8 cellular contexts compared by ENCODE assay signal in the genomic region with DNA sequence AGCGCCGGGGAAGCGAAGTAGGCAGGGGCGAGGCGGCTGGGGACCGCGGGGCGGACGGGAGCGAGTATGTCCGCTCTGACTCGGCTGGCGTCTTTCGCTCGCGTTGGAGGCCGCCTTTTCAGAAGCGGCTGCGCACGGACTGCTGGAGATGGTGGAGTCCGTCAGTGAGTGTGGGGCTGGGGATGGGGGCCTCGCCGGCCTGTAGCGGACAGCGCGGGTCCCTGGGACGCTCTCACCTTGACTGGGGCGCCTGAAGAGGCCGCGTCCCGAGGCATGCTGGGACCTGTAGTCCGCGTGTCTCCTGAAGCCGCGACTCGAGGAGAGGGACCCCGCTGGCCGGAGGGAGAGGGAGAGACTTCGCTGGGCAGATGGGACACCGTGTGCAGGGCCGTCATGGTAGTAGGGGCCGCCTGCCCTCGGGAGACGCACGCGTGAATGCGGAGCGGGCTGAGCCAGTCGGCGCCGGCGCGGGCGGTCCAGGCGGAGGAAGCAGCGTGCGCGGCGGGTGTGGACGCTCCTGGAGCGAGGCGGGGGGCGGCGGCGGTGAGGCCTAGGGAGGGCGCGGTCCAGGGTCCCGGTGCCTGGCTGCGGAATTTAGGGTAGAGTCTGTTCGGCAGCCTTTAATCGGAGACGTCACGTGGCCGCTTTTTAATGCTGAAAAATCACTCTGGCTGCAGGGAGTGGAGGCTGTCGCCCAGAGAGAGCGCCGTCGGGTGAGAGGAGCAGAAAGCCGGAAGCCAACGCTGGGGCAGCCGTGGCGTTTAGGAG. TPM values are rescaled to one million over a fixed set of nuclear protein-coding genes. Genes with fewer than 3 reads are reported as not detected.
DNase-seq lines count a peak whose midpoint lies in the region; ATAC-seq and TF ChIP-seq lines count a peak whose summit lies in the region.

A gene (plus strand): TSS at position 30 of the 768 bp plus-strand sequence. CDS start 37 bp downstream, at position 67.

- H3K36me3 ChIP-seq in RWPE2 (ENCODE audit: low read depth) (peaks cover 20% of the 10 kb centered on the region), gastroesophageal sphincter (peaks cover 0 to 30% of the 10 kb centered on the region in 2 donors), neutrophil (no peaks in the 10 kb centered on the region), suprapubic skin (peaks cover 12% of the 10 kb centered on the region)

- H3K9me3 ChIP-seq in RWPE2 (ENCODE audit: severe bottlenecking): no peaks in the 10 kb centered on the region
- no peaks in the 10 kb centered on the region for H3K9me3 ChIP-seq in gastroesophageal sphincter
- no peaks in the 10 kb centered on the region for H3K9me3 ChIP-seq in neutrophil
- H3K9me3 ChIP-seq in suprapubic skin: no peaks in the 10 kb centered on the region

- H3K4me3 ChIP-seq in RWPE2 (ENCODE audit: severe bottlenecking): peak within 1 kb of the TSS; percentile 64
- H3K4me3 ChIP-seq in gastroesophageal sphincter: peak within 1 kb of the TSS; percentile 67 to 92
- H3K4me3 ChIP-seq in neutrophil (ENCODE audit: low read depth in 1 of 2, low read length in 1 of 2): peak within 1 kb of the TSS; percentile 73 to 90
- peak within 1 kb of the TSS; percentile 82 for H3K4me3 ChIP-seq in suprapubic skin

- TF ChIP-seq POLR2A in gastroesophageal sphincter (IDR thresholded peaks at IDR 0.05) (peak; percentile 87 to 95), suprapubic skin (IDR thresholded peaks at IDR 0.05) (peak; percentile 70 to 81)

- peaks cover 42% of the 10 kb centered on the region for H3K4me1 Mint-ChIP-seq in activated naive CD4-positive, alpha-beta T cell treated with anti-CD3 and anti-CD28 coated beads, Interleukin-2, amount 10 ng/mL, durations not matched to agents 7 days and 5 days

- in situ Hi-C loops in G401 (cut with HindIII; ENCODE audit: low sequenced_read_pairs): no loop called here

- H3K4me1 ChIP-seq in RWPE2 (ENCODE audit: insufficient read depth, poor library complexity, severe bottlenecking) (peaks cover 8% of the 10 kb centered on the region), gastroesophageal sphincter (peaks cover 0 to 31% (median 21%) of the 10 kb centered on the region in 3 donors), neutrophil (ENCODE audit: control insufficient read depth in 1 of 2, insufficient read depth in 1 of 2, low read depth in 1 of 2, low read length in 1 of 2) (peaks cover 21 to 22% of the 10 kb centered on the region in 2 experiments), suprapubic skin (peaks cover 22% of the 10 kb centered on the region)

- H3K27me3 Mint-ChIP-seq in activated naive CD4-positive, alpha-beta T cell treated with anti-CD3 and anti-CD28 coated beads, Interleukin-2, amount 10 ng/mL, durations not matched to agents 7 days and 5 days: no peaks in the 10 kb centered on the region

- ATAC-seq in GM21786 (IDR thresholded peaks at IDR 0.05; ENCODE audit: unreplicated experiment): peak; percentile 90
- ATAC-seq in RWPE2 (ENCODE audit: low read depth): peak; percentile 91
- peak; percentile 98 for ATAC-seq in gastroesophageal sphincter

- DNase-seq in G401 (ENCODE audit: low spot score) (peak; percentile 89), KG1 (lab: John Stamatoyannopoulos, UW) (peak; percentile 28), RWPE2 (ENCODE audit: low spot score) (peak; percentile 80), suprapubic skin (ENCODE audit: low spot score in 2 of 2) (peak; percentile 83 to 89)
- DNase-seq in activated naive CD4-positive, alpha-beta T cell treated with anti-CD3 and anti-CD28 coated beads, Interleukin-2, amount 10 ng/mL, durations not matched to agents 7 days and 5 days: peak; percentile 84

- no peaks in the 10 kb centered on the region for H3K9me3 Mint-ChIP-seq in activated naive CD4-positive, alpha-beta T cell treated with anti-CD3 and anti-CD28 coated beads, Interleukin-2, amount 10 ng/mL, durations not matched to agents 7 days and 5 days

- peak within 1 kb of the TSS; percentile 93 for H3K4me3 Mint-ChIP-seq in activated naive CD4-positive, alpha-beta T cell treated with anti-CD3 and anti-CD28 coated beads, Interleukin-2, amount 10 ng/mL, durations not matched to agents 7 days and 5 days

- no peak for TF ChIP-seq CTCF in RWPE2 (IDR thresholded peaks at IDR 0.05; ENCODE audit: poor library complexity, severe bottlenecking)
- TF ChIP-seq CTCF in gastroesophageal sphincter (IDR thresholded peaks at IDR 0.05): peak in 1 of 4 experiments; percentile 17
- no peak for TF ChIP-seq CTCF in neutrophil (IDR thresholded peaks at IDR 0.05)
- no peak for TF ChIP-seq CTCF in suprapubic skin (IDR thresholded peaks at IDR 0.05)

- H3K27ac Mint-ChIP-seq in activated naive CD4-positive, alpha-beta T cell treated with anti-CD3 and anti-CD28 coated beads, Interleukin-2, amount 10 ng/mL, durations not matched to agents 7 days and 5 days: peak within 1 kb of the TSS; percentile 96

- no peak for TF ChIP-seq EP300 in gastroesophageal sphincter (IDR thresholded peaks at IDR 0.05)
- no peak for TF ChIP-seq EP300 in suprapubic skin (IDR thresholded peaks at IDR 0.05)

- H3K27ac ChIP-seq in RWPE2 (ENCODE audit: poor library complexity, severe bottlenecking) (peak within 1 kb of the TSS; percentile 62), gastroesophageal sphincter (peak within 1 kb of the TSS; percentile 78 to 98 (median 96)), neutrophil (peak within 1 kb of the TSS; percentile 70), suprapubic skin (peak within 1 kb of the TSS; percentile 90)

- H3K27me3 ChIP-seq in RWPE2 (ENCODE audit: insufficient read depth, poor library complexity, severe bottlenecking) (no peaks in the 10 kb centered on the region), gastroesophageal sphincter (no peaks in the 10 kb centered on the region), neutrophil (no peaks in the 10 kb centered on the region), suprapubic skin (no peaks in the 10 kb centered on the region)

- CTCF ChIA-PET in activated naive CD4-positive, alpha-beta T cell treated with anti-CD3 and anti-CD28 coated beads, Interleukin-2, amount 10 ng/mL, durations not matched to agents 7 days and 5 days (lab: Charles Lee): interaction anchor here (0.5 to 1.0 kb wide), 2 partner anchors 21 to 270 kb away, joined by 3 to 4 read pairs; no protein-coding TSS in a partner anchor

- H3K36me3 Mint-ChIP-seq in activated naive CD4-positive, alpha-beta T cell treated with anti-CD3 and anti-CD28 coated beads, Interleukin-2, amount 10 ng/mL, durations not matched to agents 7 days and 5 days: peaks cover 8% of the 10 kb centered on the region

- 0% methylated on average over 5 to 7 of the region's 82 CpGs for WGBS in gastroesophageal sphincter (ENCODE audit: low coverage in 1 of 2), 2 donors
- WGBS in suprapubic skin: under 1% methylated on average over 45 of the region's 82 CpGs

RNA-seq across cellular contexts. Expression of the gene that starts here (rescaled TPM):
- total RNA-seq in G401 (2014; rRNA removed; shearing (Covaris generic)): 240 and 476 TPM in 2 replicates
- 100 to 1,000 TPM; 187 to 472 (median 345) TPM for total RNA-seq in gastroesophageal sphincter
- total RNA-seq in suprapubic skin: 100 to 1,000 TPM; 104 to 435 (median 229) TPM

Comparison
In these comparisons a context has a peak if more than half of its experiments do, and no peak if none do; other contexts are left out.
1. Peak in every context shown above with its lines: DNase-seq, ATAC-seq, H3K4me3 ChIP-seq and H3K27ac ChIP-seq.
2. DNase-seq: peak in every context shown above with its lines; median percentile 89 in G401; 86 in suprapubic skin; 84 in activated naive CD4-positive, alpha-beta T cell treated with anti-CD3 and anti-CD28 coated beads, Interleukin-2, amount 10 ng/mL, durations not matched to agents 7 days and 5 days; 80 in RWPE2; 28 in KG1.